ENCODE assay signal across 4 cellular contexts in the genomic region with DNA sequence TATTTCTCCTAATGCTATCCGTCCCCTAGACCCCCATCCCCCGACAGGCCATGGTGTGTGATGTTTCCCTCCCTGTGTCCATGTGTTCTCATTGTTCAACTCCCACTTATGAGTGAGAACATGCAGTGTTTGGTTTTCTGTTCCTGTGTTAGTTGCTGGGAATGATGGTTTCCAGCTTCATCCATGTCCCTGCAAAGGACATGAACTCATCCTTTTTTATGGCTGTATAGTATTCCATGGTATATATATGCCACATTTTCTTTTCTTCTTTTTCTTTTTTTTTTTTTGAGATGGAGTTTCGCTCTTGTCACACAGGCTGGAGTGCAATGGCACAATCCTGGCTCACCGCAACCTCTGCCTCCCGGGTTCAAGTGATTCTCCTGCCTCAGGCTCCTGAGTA. TPM values are rescaled to one million over a fixed set of nuclear protein-coding genes. Genes with fewer than 3 reads are reported as not detected.
"Had no signal": no experiment of that assay in that cellular context is flagged by ENCODE, and none has a peak within 500 bp of the region (broad histone marks: within the 10 kb centered on the region; RNA-seq: fewer than 3 reads in every experiment).

No MANE protein-coding gene starts in this region.

RNA-seq across cellular contexts. Expression of a gene that starts 9.2 kb away (rescaled TPM):
- total RNA-seq: LHCN-M2, M059J, MCF 10A, NCI-H460 had no signal
